Comparison of ENCODE assay signal across 8 cellular contexts in the genomic region with DNA sequence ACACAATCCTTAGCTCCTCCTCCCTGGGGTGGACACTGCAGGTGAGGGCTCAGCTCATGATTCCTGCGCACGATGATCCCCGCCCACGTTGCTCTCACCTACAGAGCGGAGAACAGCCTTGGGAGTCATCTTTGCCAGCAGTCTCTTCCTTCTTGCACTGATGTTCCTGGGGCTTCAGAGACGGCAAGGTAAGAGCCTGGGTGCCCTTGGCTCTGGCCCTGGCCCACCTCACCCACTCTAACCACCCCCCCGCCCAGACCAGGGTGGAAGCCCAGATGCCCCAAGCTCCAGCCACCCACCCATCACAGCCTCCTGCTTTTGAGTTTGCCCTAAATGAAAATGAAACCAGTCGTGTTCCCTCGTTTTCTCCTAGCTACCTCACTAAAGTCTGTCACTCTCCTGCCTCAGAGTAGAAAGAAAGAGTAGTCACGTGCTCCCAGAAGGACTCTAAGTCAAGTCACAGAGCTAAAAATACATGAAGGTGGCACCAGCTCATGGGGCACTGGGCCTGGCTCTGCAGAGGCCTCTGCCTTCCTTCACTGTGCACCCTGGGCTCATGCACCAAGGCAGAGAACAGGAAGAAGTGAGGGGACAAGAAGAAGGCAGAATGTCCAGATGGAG. TPM values are rescaled to one million over a fixed set of nuclear protein-coding genes. Genes with fewer than 3 reads are reported as not detected.
DNase-seq lines count a peak whose midpoint lies in the region; ATAC-seq and TF ChIP-seq lines count a peak whose summit lies in the region.
"Had no signal": no experiment of that assay in that cellular context is flagged by ENCODE, and none has a peak within 500 bp of the region (broad histone marks: within the 10 kb centered on the region; RNA-seq: fewer than 3 reads in every experiment).

No MANE protein-coding gene starts in this region.

- H3K4me1 Mint-ChIP-seq in activated T-helper 1 cell treated with anti-CD3 and anti-CD28 coated beads, Interleukin-12 subunit alpha, Interleukin-12 subunit beta, Interleukin-2, Interleukin-4 antibody, amounts not matched to agents 30 ng/mL and 10 ng/mL and 1 ng/mL, durations not matched to agents 14 hours and 24 hours and 36 hours (ENCODE audit: low read depth): peaks cover 76% of the 10 kb centered on the region

- 74 to 81% (median 78%) methylated on average over 10 of the region's 10 CpGs for WGBS in stomach, 5 donors

- ATAC-seq in HG02870 (IDR thresholded peaks at IDR 0.05; ENCODE audit: unreplicated experiment) (no peak), left lobe of liver (no peak)

- H3K27ac ChIP-seq in layer of hippocampus (ENCODE audit: low read depth, low read length) (peak overlapping the region; percentile 49), stomach (peak overlapping the region in 4 of 5 donors; percentile 58 to 75 (median 70))

- TF ChIP-seq EP300 in stomach (IDR thresholded peaks at IDR 0.05): no peak

- H3K4me1 ChIP-seq in stomach: peaks cover 0 to 52% (median 11%) of the 10 kb centered on the region in 4 donors

- no peaks in the 10 kb centered on the region for H3K9me3 Mint-ChIP-seq in activated T-helper 1 cell treated with anti-CD3 and anti-CD28 coated beads, Interleukin-12 subunit alpha, Interleukin-12 subunit beta, Interleukin-2, Interleukin-4 antibody, amounts not matched to agents 30 ng/mL and 10 ng/mL and 1 ng/mL, durations not matched to agents 14 hours and 24 hours and 36 hours

- peak; percentile 16 for DNase-seq in MV-4-11 (lab: John Stamatoyannopoulos, UW)
- no peak for DNase-seq in activated T-helper 1 cell treated with anti-CD3 and anti-CD28 coated beads, Interleukin-12 subunit alpha, Interleukin-12 subunit beta, Interleukin-2, Interleukin-4 antibody, amounts not matched to agents 30 ng/mL and 10 ng/mL and 1 ng/mL, durations not matched to agents 14 hours and 24 hours and 36 hours (ENCODE audit: low spot score)
- no peak for DNase-seq in stomach
- DNase-seq in left lobe of liver (ENCODE audit: low spot score): no peak
- DNase-seq in NCI-H2171 treated with DMSO at 0.1 percent for 48 hours (lab: John Stamatoyannopoulos, UW): no peak
- DNase-seq: IMR-90 had no signal

- no peaks in the 10 kb centered on the region for H3K27me3 Mint-ChIP-seq in activated T-helper 1 cell treated with anti-CD3 and anti-CD28 coated beads, Interleukin-12 subunit alpha, Interleukin-12 subunit beta, Interleukin-2, Interleukin-4 antibody, amounts not matched to agents 30 ng/mL and 10 ng/mL and 1 ng/mL, durations not matched to agents 14 hours and 24 hours and 36 hours (ENCODE audit: insufficient read depth)

- no peak for TF ChIP-seq CTCF in stomach (IDR thresholded peaks at IDR 0.05)

- no peak overlapping the region for H3K4me3 ChIP-seq in stomach

- peak overlapping the region; percentile 99 for H3K27ac Mint-ChIP-seq in activated T-helper 1 cell treated with anti-CD3 and anti-CD28 coated beads, Interleukin-12 subunit alpha, Interleukin-12 subunit beta, Interleukin-2, Interleukin-4 antibody, amounts not matched to agents 30 ng/mL and 10 ng/mL and 1 ng/mL, durations not matched to agents 14 hours and 24 hours and 36 hours

- H3K36me3 Mint-ChIP-seq in activated T-helper 1 cell treated with anti-CD3 and anti-CD28 coated beads, Interleukin-12 subunit alpha, Interleukin-12 subunit beta, Interleukin-2, Interleukin-4 antibody, amounts not matched to agents 30 ng/mL and 10 ng/mL and 1 ng/mL, durations not matched to agents 14 hours and 24 hours and 36 hours (ENCODE audit: low read depth): peaks cover 74% of the 10 kb centered on the region

- intact Hi-C loops in activated T-helper 1 cell treated with anti-CD3 and anti-CD28 coated beads, Interleukin-12 subunit alpha, Interleukin-12 subunit beta, Interleukin-2, Interleukin-4 antibody, amounts not matched to agents 30 ng/mL and 10 ng/mL and 1 ng/mL, durations not matched to agents 14 hours and 24 hours and 36 hours (cut with micrococcal nuclease): no loop called here
- intact Hi-C loops in stomach (cut with DNase I; ENCODE audit: low total_unique reads): loop anchor here (5.0 to 10.0 kb wide), 2 partner anchors 34 to 136 kb away; no protein-coding TSS in a partner anchor

- no peaks in the 10 kb centered on the region for H3K9me3 ChIP-seq in stomach

- H3K4me3 Mint-ChIP-seq in activated T-helper 1 cell treated with anti-CD3 and anti-CD28 coated beads, Interleukin-12 subunit alpha, Interleukin-12 subunit beta, Interleukin-2, Interleukin-4 antibody, amounts not matched to agents 30 ng/mL and 10 ng/mL and 1 ng/mL, durations not matched to agents 14 hours and 24 hours and 36 hours: peak overlapping the region; percentile 78

- no peak for TF ChIP-seq POLR2A in stomach (IDR thresholded peaks at IDR 0.05)

- H3K36me3 ChIP-seq in stomach: peaks cover 80 to 98% (median 94%) of the 10 kb centered on the region in 4 donors

- H3K27me3 ChIP-seq in layer of hippocampus (ENCODE audit: control insufficient read depth, insufficient read depth, low read length) (no peaks in the 10 kb centered on the region), stomach (no peaks in the 10 kb centered on the region)

RNA-seq across cellular contexts. Expression of a gene that starts 9.0 kb away (rescaled TPM):
- total RNA-seq in activated T-helper 1 cell treated with anti-CD3 and anti-CD28 coated beads, Interleukin-12 subunit alpha, Interleukin-12 subunit beta, Interleukin-2, Interleukin-4 antibody, amounts not matched to agents 30 ng/mL and 10 ng/mL and 1 ng/mL, durations not matched to agents 14 hours and 24 hours and 36 hours: 34.1 and 34.3 TPM in 2 replicates
- total RNA-seq in stomach (100 to 1,000 TPM in 1 of 5 donors, 10 to 100 TPM in 4; 15.2 to 115 (median 40.0) TPM), left lobe of liver (15.8 TPM)
- 10 to 100 TPM; 13.0 to 15.3 (median 15.1) TPM for polyA plus RNA-seq in stomach

RNA-seq across cellular contexts. Expression of a gene that starts 9.6 kb away (rescaled TPM):
- 49.7 and 52.8 TPM in 2 replicates for total RNA-seq in activated T-helper 1 cell treated with anti-CD3 and anti-CD28 coated beads, Interleukin-12 subunit alpha, Interleukin-12 subunit beta, Interleukin-2, Interleukin-4 antibody, amounts not matched to agents 30 ng/mL and 10 ng/mL and 1 ng/mL, durations not matched to agents 14 hours and 24 hours and 36 hours
- total RNA-seq in stomach (10 to 100 TPM in 2 of 5 donors, 1 to 10 TPM in 3; 1.2 to 16.5 (median 4.8) TPM), left lobe of liver (6.1 TPM)
- 1 to 10 TPM in 2 of 3 donors, not detected in 1; 2.6 to 8.9 TPM for polyA plus RNA-seq in stomach

RNA-seq across cellular contexts. Expression of a gene that starts 16.1 kb away (rescaled TPM):
- total RNA-seq in activated T-helper 1 cell treated with anti-CD3 and anti-CD28 coated beads, Interleukin-12 subunit alpha, Interleukin-12 subunit beta, Interleukin-2, Interleukin-4 antibody, amounts not matched to agents 30 ng/mL and 10 ng/mL and 1 ng/mL, durations not matched to agents 14 hours and 24 hours and 36 hours: 82.1 and 82.3 TPM in 2 replicates
- total RNA-seq in stomach (1 to 10 TPM in 1 of 5 donors, under 1 TPM in 1, not detected in 3; 0.92 to 8.7 TPM), left lobe of liver (0.58 TPM)
- polyA plus RNA-seq in stomach: 1 to 10 TPM; 1.7 to 5.8 (median 3.2) TPM
- total RNA-seq: IMR-90 had no signal

RNA-seq across cellular contexts. Expression of a gene that starts 32.2 kb away (rescaled TPM):
- total RNA-seq in activated T-helper 1 cell treated with anti-CD3 and anti-CD28 coated beads, Interleukin-12 subunit alpha, Interleukin-12 subunit beta, Interleukin-2, Interleukin-4 antibody, amounts not matched to agents 30 ng/mL and 10 ng/mL and 1 ng/mL, durations not matched to agents 14 hours and 24 hours and 36 hours: 250 and 258 TPM in 2 replicates
- total RNA-seq in stomach (100 to 1,000 TPM in 1 of 5 donors, 10 to 100 TPM in 4; 26.8 to 146 (median 50.7) TPM), left lobe of liver (84.1 TPM)
- 100 to 1,000 TPM; 108 to 143 (median 128) TPM for polyA plus RNA-seq in stomach

RNA-seq across cellular contexts. Expression of a gene that starts 33.0 kb away (rescaled TPM):
- 91.6 and 93.4 TPM in 2 replicates for total RNA-seq in activated T-helper 1 cell treated with anti-CD3 and anti-CD28 coated beads, Interleukin-12 subunit alpha, Interleukin-12 subunit beta, Interleukin-2, Interleukin-4 antibody, amounts not matched to agents 30 ng/mL and 10 ng/mL and 1 ng/mL, durations not matched to agents 14 hours and 24 hours and 36 hours
- total RNA-seq in stomach (100 to 1,000 TPM in 1 of 5 donors, 10 to 100 TPM in 4; 15.4 to 105 (median 17.9) TPM), left lobe of liver (9.0 TPM)
- 10 to 100 TPM in 1 of 3 donors, 1 to 10 TPM in 2; 8.3 to 18.3 (median 9.7) TPM for polyA plus RNA-seq in stomach
